In the genomic region with DNA sequence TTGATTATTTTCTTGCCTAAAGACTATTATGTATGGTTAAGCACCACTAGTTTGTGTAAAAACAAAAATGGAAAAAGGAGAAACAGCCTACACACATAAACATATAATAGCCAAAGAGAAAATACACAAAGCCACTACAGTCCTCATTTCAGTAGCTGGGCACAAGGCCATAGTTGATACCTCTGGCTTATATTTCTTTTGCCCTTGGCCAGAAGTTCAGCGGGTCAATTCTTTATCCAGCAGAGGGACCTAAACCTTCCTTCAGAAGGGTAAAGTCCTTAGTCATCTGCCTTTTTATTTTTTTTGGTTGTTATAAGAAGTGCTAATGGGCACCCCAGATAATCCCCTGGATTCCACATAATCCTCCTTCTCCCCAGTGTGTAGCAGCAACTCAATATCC, we compare ENCODE assay signal across 34 cellular contexts.
"Had no signal": no experiment of that assay in that cellular context is flagged by ENCODE, and none has a peak within 500 bp of the region (broad histone marks: within the 10 kb centered on the region; RNA-seq: fewer than 3 reads in every experiment).

No MANE protein-coding gene starts in this region.

- H3K27me3 ChIP-seq: brain microvascular endothelial cell had no signal

- H3K9ac ChIP-seq: KMS-11 had no signal

- H3K9me3 Mint-ChIP-seq: activated B cell treated with CpG ODN at 0.5 μM for 24 hours; activated CD4-positive, alpha-beta memory T cell treated with anti-CD3 and anti-CD28 coated beads for 36 hours; activated naive CD4-positive, alpha-beta T cell treated with anti-CD3 and anti-CD28 coated beads, Interleukin-2, amount 10 ng/mL, durations not matched to agents 7 days and 5 days; activated naive CD8-positive, alpha-beta T cell treated with anti-CD3 and anti-CD28 coated beads, Interleukin-2, amount 50 U/mL, for 24 hours; central memory CD8-positive, alpha-beta T cell; T-cell had no signal

- ATAC-seq: activated CD8-positive, alpha-beta memory T cell treated with anti-CD3 and anti-CD28 coated beads, Interleukin-2, amount 10 ng/mL, durations not matched to agents 7 days and 5 days; activated naive CD8-positive, alpha-beta T cell treated with anti-CD3 and anti-CD28 coated beads, Interleukin-2, amount 50 U/mL, for 24 hours; Right ventricle myocardium inferior; SK-N-SH treated with all-trans-retinoic acid at 6 μM for 48 hours; T-cell; T-helper 17 cell had no signal

- H3K36me3 ChIP-seq: brain microvascular endothelial cell had no signal

- H3K4me3 ChIP-seq: PC-9 had no signal

- H3K27ac Mint-ChIP-seq: activated B cell treated with CpG ODN at 0.5 μM for 24 hours; activated CD4-positive, alpha-beta memory T cell treated with anti-CD3 and anti-CD28 coated beads for 36 hours; activated CD8-positive, alpha-beta memory T cell treated with anti-CD3 and anti-CD28 coated beads, Interleukin-2, amount 10 ng/mL, durations not matched to agents 7 days and 5 days; activated naive CD4-positive, alpha-beta T cell treated with anti-CD3 and anti-CD28 coated beads, Interleukin-2, amount 10 ng/mL, durations not matched to agents 7 days and 5 days; activated naive CD8-positive, alpha-beta T cell; activated naive CD8-positive, alpha-beta T cell treated with anti-CD3 and anti-CD28 coated beads, Interleukin-2, amount 50 U/mL, for 24 hours; T-cell; T-helper 17 cell had no signal

- H3K4me3 Mint-ChIP-seq: activated B cell treated with CpG ODN at 0.5 μM for 24 hours; activated CD4-positive, alpha-beta memory T cell treated with anti-CD3 and anti-CD28 coated beads for 36 hours; activated CD8-positive, alpha-beta memory T cell treated with anti-CD3 and anti-CD28 coated beads, Interleukin-2, amount 10 ng/mL, durations not matched to agents 7 days and 5 days; activated naive CD4-positive, alpha-beta T cell treated with anti-CD3 and anti-CD28 coated beads, Interleukin-2, amount 10 ng/mL, durations not matched to agents 7 days and 5 days; activated naive CD8-positive, alpha-beta T cell; activated naive CD8-positive, alpha-beta T cell treated with anti-CD3 and anti-CD28 coated beads, Interleukin-2, amount 50 U/mL, for 24 hours; central memory CD8-positive, alpha-beta T cell; T-cell; T-helper 17 cell had no signal

- H3K4me2 ChIP-seq: KMS-11, PC-9 had no signal

- H3K27ac ChIP-seq: brain microvascular endothelial cell, KMS-11, PC-9, RWPE1, VCaP had no signal

- H3K4me1 Mint-ChIP-seq: activated B cell treated with CpG ODN at 0.5 μM for 24 hours; activated CD8-positive, alpha-beta memory T cell treated with anti-CD3 and anti-CD28 coated beads, Interleukin-2, amount 10 ng/mL, durations not matched to agents 7 days and 5 days; activated naive CD4-positive, alpha-beta T cell treated with anti-CD3 and anti-CD28 coated beads, Interleukin-2, amount 10 ng/mL, durations not matched to agents 7 days and 5 days; activated naive CD8-positive, alpha-beta T cell treated with anti-CD3 and anti-CD28 coated beads, Interleukin-2, amount 50 U/mL, for 24 hours; central memory CD8-positive, alpha-beta T cell; T-cell; T-helper 17 cell had no signal

- H3K36me3 Mint-ChIP-seq: activated CD8-positive, alpha-beta memory T cell treated with anti-CD3 and anti-CD28 coated beads, Interleukin-2, amount 10 ng/mL, durations not matched to agents 7 days and 5 days; activated naive CD4-positive, alpha-beta T cell treated with anti-CD3 and anti-CD28 coated beads, Interleukin-2, amount 10 ng/mL, durations not matched to agents 7 days and 5 days had no signal

- H3K27me3 Mint-ChIP-seq: activated B cell treated with CpG ODN at 0.5 μM for 24 hours; activated CD4-positive, alpha-beta memory T cell treated with anti-CD3 and anti-CD28 coated beads for 36 hours; activated CD8-positive, alpha-beta memory T cell treated with anti-CD3 and anti-CD28 coated beads, Interleukin-2, amount 10 ng/mL, durations not matched to agents 7 days and 5 days; activated naive CD8-positive, alpha-beta T cell; activated naive CD8-positive, alpha-beta T cell treated with anti-CD3 and anti-CD28 coated beads, Interleukin-2, amount 50 U/mL, for 24 hours; central memory CD8-positive, alpha-beta T cell; T-cell had no signal

- H2AFZ ChIP-seq: PC-9 had no signal

- DNase-seq: activated B cell treated with CpG ODN at 0.5 μM for 24 hours; activated CD4-positive, alpha-beta memory T cell treated with anti-CD3 and anti-CD28 coated beads for 36 hours; activated CD4-positive, alpha-beta T cell treated with anti-CD3 and anti-CD28 coated beads for 4 hours; activated CD4-positive, alpha-beta T cell treated with anti-CD3 and anti-CD28 coated beads, Interleukin-2, amount 50 U/mL, for 1 hour; activated CD4-positive, CD25-positive, alpha-beta regulatory T cell treated with anti-CD3 and anti-CD28 coated beads, Interleukin-2, amount 50 U/mL, for 72 hours; activated CD8-positive, alpha-beta memory T cell treated with anti-CD3 and anti-CD28 coated beads for 24 hours; activated CD8-positive, alpha-beta memory T cell treated with anti-CD3 and anti-CD28 coated beads, Interleukin-2, amount 10 ng/mL, durations not matched to agents 7 days and 5 days; activated CD8-positive, alpha-beta memory T cell treated with anti-CD3 and anti-CD28 coated beads, Interleukin-2, amount 50 U/mL, for 48 hours; activated effector memory CD4-positive, alpha-beta T cell treated with Interleukin-2 at 50 U/mL for 16 hours; activated naive CD4-positive, alpha-beta T cell treated with anti-CD3 and anti-CD28 coated beads, Interleukin-2, amount 10 ng/mL, durations not matched to agents 7 days and 5 days; activated naive CD8-positive, alpha-beta T cell treated with anti-CD3 and anti-CD28 coated beads, Interleukin-2, amount 50 U/mL, for 24 hours; activated T-cell treated with anti-CD3 and anti-CD28 coated beads, Interleukin-2, amount 50 U/mL, for 48 hours; aorta; brain microvascular endothelial cell; NCI-H1105; NCI-H1436; NCI-H1694; NCI-H1930; NCI-H2081 treated with DMSO at 0.1 percent for 48 hours; NCI-H226; NCI-H446 treated with DMSO at 0.1 percent for 48 hours; NCI-H69; NK-92 treated with Interleukin-12 subunit alpha and Interleukin-12 subunit beta, amount 100 ng/mL, for 24 hours; PC-9; SIG-M5; T-cell; T-helper 17 cell had no signal
